ENCODE assay signal across 9 cellular contexts in genomic region chr10:61733358-61733940, GRCh38.
DNase-seq lines count a peak whose midpoint lies in the region; ATAC-seq and TF ChIP-seq lines count a peak whose summit lies in the region.
"Had no signal": no experiment of that assay in that cellular context is flagged by ENCODE, and none has a peak within 500 bp of the region (broad histone marks: within the 10 kb centered on the region; RNA-seq: fewer than 3 reads in every experiment).

No MANE protein-coding gene starts in this region.

- TF ChIP-seq CTCF in IMR-90 (conservative IDR thresholded peaks at IDR 0.05; ENCODE audit: low read depth, low read length) (peak; percentile 72), prostate gland (IDR thresholded peaks at IDR 0.05) (peak; percentile 11 to 73 (median 62))

- H3K27ac ChIP-seq in IMR-90 (ENCODE audit: insufficient read depth, low read length) (no peak overlapping the region), prostate gland (no peak overlapping the region)

- no peak overlapping the region for H2BK15ac ChIP-seq in IMR-90 (ENCODE audit: low read depth, low read length)

- no peak overlapping the region for H3K4me3 ChIP-seq in IMR-90 (ENCODE audit: insufficient read depth, low read depth, low read length)
- H3K4me3 ChIP-seq in prostate gland = no peak overlapping the region

- H3K4me1 ChIP-seq in IMR-90 (ENCODE audit: control insufficient read depth, insufficient read depth, low read length) (no peaks in the 10 kb centered on the region), prostate gland (replicated peaks) (no peaks in the 10 kb centered on the region)

- H4K8ac ChIP-seq in IMR-90 (ENCODE audit: low read depth in 2 of 2, low read length in 2 of 2) = no peak overlapping the region

- H3K27me3 ChIP-seq in IMR-90 (ENCODE audit: control insufficient read depth, insufficient read depth, low read length) = no peaks in the 10 kb centered on the region
- H3K27me3 ChIP-seq in prostate gland (replicated peaks; ENCODE audit: insufficient read depth) = no peaks in the 10 kb centered on the region

- dilution Hi-C loops in IMR-90 (cut with HindIII; ENCODE audit: low sequenced_read_pairs, unreplicated experiment) = no loop called here

- H3K9me1 ChIP-seq in IMR-90 (ENCODE audit: insufficient read depth, low read length) = no peaks in the 10 kb centered on the region

- H4K20me1 ChIP-seq in IMR-90 (ENCODE audit: insufficient read depth, low read length) = no peaks in the 10 kb centered on the region

- H4K91ac ChIP-seq in IMR-90 (ENCODE audit: insufficient read depth, low read depth, low read length) = no peak overlapping the region

- H3K36me3 Mint-ChIP-seq in activated CD4-positive, alpha-beta T cell treated with anti-CD3 and anti-CD28 coated beads, Interleukin-2, amount 10 ng/mL, durations not matched to agents 24 days and 14 days (ENCODE audit: low read depth) = no peaks in the 10 kb centered on the region
- H3K36me3 Mint-ChIP-seq: activated naive CD4-positive, alpha-beta T cell treated with anti-CD3 and anti-CD28 coated beads, Interleukin-2, amount 50 U/mL, for 24 hours had no signal

- H4K5ac ChIP-seq in IMR-90 (ENCODE audit: low read depth, low read length) = no peak overlapping the region

- H3K4me3 Mint-ChIP-seq in activated CD4-positive, alpha-beta T cell treated with anti-CD3 and anti-CD28 coated beads, Interleukin-2, amount 10 ng/mL, durations not matched to agents 24 days and 14 days = no peak overlapping the region
- H3K4me3 Mint-ChIP-seq: activated naive CD4-positive, alpha-beta T cell treated with anti-CD3 and anti-CD28 coated beads, Interleukin-2, amount 50 U/mL, for 24 hours had no signal

- no TSS peak for BruUV-seq in IMR-90 (replicated peaks; lab: Mats Ljungman, UMichigan)

- DNase-seq in activated CD4-positive, alpha-beta T cell treated with anti-CD3 and anti-CD28 coated beads, Interleukin-2, amount 10 ng/mL, durations not matched to agents 24 days and 14 days = peak; percentile 74
- DNase-seq in activated CD4-positive, alpha-beta T cell treated with anti-CD3 and anti-CD28 coated beads for 1 hour = no peak
- DNase-seq in IMR-90 (peak; percentile 64), SK-N-DZ (ENCODE audit: low spot score) (peak; percentile 72), fibroblast of peridontal ligament (ENCODE audit: extremely low read depth) (peak; percentile 82), prostate gland (ENCODE audit: low spot score) (peak; percentile 51), HPDE6-E6E7 (ENCODE audit: extremely low spot score) (no peak)

- no peak overlapping the region for H2AFZ ChIP-seq in IMR-90 (replicated peaks; ENCODE audit: low read length, poor library complexity)

- H3K27ac Mint-ChIP-seq in activated CD4-positive, alpha-beta T cell treated with anti-CD3 and anti-CD28 coated beads, Interleukin-2, amount 10 ng/mL, durations not matched to agents 24 days and 14 days = no peak overlapping the region
- H3K27ac Mint-ChIP-seq: activated naive CD4-positive, alpha-beta T cell treated with anti-CD3 and anti-CD28 coated beads, Interleukin-2, amount 50 U/mL, for 24 hours had no signal

- TF ChIP-seq POLR2A in IMR-90 (IDR thresholded peaks at IDR 0.05; ENCODE audit: low read depth, low read length) = 0 out of 2 replicates have a peak, but pooled peaks have one; percentile 22
- TF ChIP-seq POLR2A in prostate gland (IDR thresholded peaks at IDR 0.05) = no peak

- POLR2A ChIA-PET in IMR-90 (lab: Charles Lee; ENCODE audit: unreplicated experiment) = no interaction called here

- H2BK20ac ChIP-seq in IMR-90 (ENCODE audit: low read depth, low read length) = no peak overlapping the region

- WGBS in IMR-90 (ENCODE audit: extremely low coverage in 2 of 2, insufficient read length in 1 of 2), 2 experiments = no CpG with 5 or more reads among the region's 1 CpG
- WGBS in prostate gland = 79% methylated on average over 1 of the region's 1 CpG

- H3K18ac ChIP-seq in IMR-90 (ENCODE audit: low read depth, low read length) = no peak overlapping the region

- ATAC-seq in IMR-90 (ENCODE audit: low read depth) (peak; percentile 54; the same call in 1 of the 2 replicates), GM21529 (IDR thresholded peaks at IDR 0.05; ENCODE audit: unreplicated experiment) (no peak)

- no peak overlapping the region for H3K4ac ChIP-seq in IMR-90 (ENCODE audit: low read depth, low read length)

- H2BK5ac ChIP-seq in IMR-90 (ENCODE audit: low read depth, low read length, poor library complexity, severe bottlenecking) = no peak overlapping the region

- no peak overlapping the region for H3K9ac ChIP-seq in IMR-90 (ENCODE audit: low read depth, low read length)

- no peak overlapping the region for H2AK5ac ChIP-seq in IMR-90 (ENCODE audit: low read depth, low read length)

- TF ChIP-seq RAD21 in IMR-90 (IDR thresholded peaks at IDR 0.05; ENCODE audit: low read length) = peak; percentile 79

- no peak overlapping the region for H2BK120ac ChIP-seq in IMR-90 (ENCODE audit: low read depth, low read length)

- peaks cover 62% of the 10 kb centered on the region for H3K27me3 Mint-ChIP-seq in activated CD4-positive, alpha-beta T cell treated with anti-CD3 and anti-CD28 coated beads, Interleukin-2, amount 10 ng/mL, durations not matched to agents 24 days and 14 days

- H3K23ac ChIP-seq in IMR-90 (ENCODE audit: low read depth, low read length) = no peak overlapping the region

- H3K4me2 ChIP-seq in IMR-90 (ENCODE audit: low read depth, low read length) = no peak overlapping the region

- no peaks in the 10 kb centered on the region for H3K36me3 ChIP-seq in IMR-90 (ENCODE audit: control insufficient read depth, insufficient read depth, low read length)
- H3K36me3 ChIP-seq in prostate gland = no peaks in the 10 kb centered on the region

- no peak overlapping the region for H3K14ac ChIP-seq in IMR-90 (replicated peaks; ENCODE audit: low read depth, low read length)

- in situ Hi-C loops in IMR-90 (cut with MboI; ENCODE audit: low sequenced_read_pairs) = loop anchor here (10.0 kb wide), 2 partner anchors 449 to 919 kb away; no protein-coding TSS in a partner anchor

- H2AK9ac ChIP-seq in IMR-90 (replicated peaks; ENCODE audit: low read depth, low read length, poor library complexity) = no peak overlapping the region

- no peak overlapping the region for H3K56ac ChIP-seq in IMR-90 (ENCODE audit: extremely low read depth, insufficient read depth, low read length)

- CTCF ChIA-PET in IMR-90 (lab: Yijun Ruan, JAX) = interaction anchor here (0.6 to 1.4 kb wide), 6 partner anchors 15 to 462 kb away, joined by 3 to 4 read pairs (median 4); no protein-coding TSS in a partner anchor

- no peaks in the 10 kb centered on the region for H3K9me3 ChIP-seq in IMR-90 (ENCODE audit: control insufficient read depth, insufficient read depth, low read length)
- H3K9me3 ChIP-seq in prostate gland = no peaks in the 10 kb centered on the region

- no peaks in the 10 kb centered on the region for H3K79me1 ChIP-seq in IMR-90 (ENCODE audit: low read depth in 1 of 2, low read length in 2 of 2)

- H3K9me3 Mint-ChIP-seq in activated CD4-positive, alpha-beta T cell treated with anti-CD3 and anti-CD28 coated beads, Interleukin-2, amount 10 ng/mL, durations not matched to agents 24 days and 14 days = peaks cover 6% of the 10 kb centered on the region
- H3K9me3 Mint-ChIP-seq: activated naive CD4-positive, alpha-beta T cell treated with anti-CD3 and anti-CD28 coated beads, Interleukin-2, amount 50 U/mL, for 24 hours had no signal

- H3K4me1 Mint-ChIP-seq in activated CD4-positive, alpha-beta T cell treated with anti-CD3 and anti-CD28 coated beads, Interleukin-2, amount 10 ng/mL, durations not matched to agents 24 days and 14 days = no peaks in the 10 kb centered on the region
- H3K4me1 Mint-ChIP-seq: activated naive CD4-positive, alpha-beta T cell treated with anti-CD3 and anti-CD28 coated beads, Interleukin-2, amount 50 U/mL, for 24 hours had no signal

- intact Hi-C loops in activated CD4-positive, alpha-beta T cell treated with anti-CD3 and anti-CD28 coated beads, Interleukin-2, amount 10 ng/mL, durations not matched to agents 24 days and 14 days (cut with micrococcal nuclease) = loop anchor here (5.0 kb wide), 2 partner anchors 591 to 916 kb away; no protein-coding TSS in a partner anchor
- intact Hi-C loops in IMR-90 (cut with micrococcal nuclease) = loop anchor here (1.0 to 5.0 kb wide), 7 partner anchors 102 to 917 kb away; partner anchors contain the start of gene ARID5B
- intact Hi-C loops in prostate gland (cut with DNase I) = loop anchor here (10.0 kb wide), 2 partner anchors 449 to 919 kb away; no protein-coding TSS in a partner anchor

TF ChIP-seq in IMR-90, 13 proteins besides CTCF, POLR2A, EP300 and RAD21 (continues in another document):
- TF ChIP-seq SMC3 (IDR thresholded peaks at IDR 0.05; ENCODE audit: low read depth, low read length) (peak; percentile 82), MXI1 (IDR thresholded peaks at IDR 0.05; ENCODE audit: borderline replicate concordance, low read depth, low read length) (no peak), MAFK (IDR thresholded peaks at IDR 0.05; ENCODE audit: low read depth, low read length) (peak; percentile 60; the same call in 1 of the 2 replicates), BHLHE40 (IDR thresholded peaks at IDR 0.05; ENCODE audit: low read depth, low read length) (no peak), NFE2L2 (IDR thresholded peaks at IDR 0.05; ENCODE audit: low read depth, low read length) (no peak), FOS (IDR thresholded peaks at IDR 0.05; ENCODE audit: low read depth, low read length) (no peak), CEBPB (IDR thresholded peaks at IDR 0.05; ENCODE audit: low read depth, low read length) (no peak), CHD1 (IDR thresholded peaks at IDR 0.05; ENCODE audit: low read depth, low read length) (no peak), USF2 (IDR thresholded peaks at IDR 0.05; ENCODE audit: low read depth, low read length) (no peak), RFX5 (IDR thresholded peaks at IDR 0.05; ENCODE audit: low read depth, low read length) (no peak)
- TF ChIP-seq, protein P1, sequence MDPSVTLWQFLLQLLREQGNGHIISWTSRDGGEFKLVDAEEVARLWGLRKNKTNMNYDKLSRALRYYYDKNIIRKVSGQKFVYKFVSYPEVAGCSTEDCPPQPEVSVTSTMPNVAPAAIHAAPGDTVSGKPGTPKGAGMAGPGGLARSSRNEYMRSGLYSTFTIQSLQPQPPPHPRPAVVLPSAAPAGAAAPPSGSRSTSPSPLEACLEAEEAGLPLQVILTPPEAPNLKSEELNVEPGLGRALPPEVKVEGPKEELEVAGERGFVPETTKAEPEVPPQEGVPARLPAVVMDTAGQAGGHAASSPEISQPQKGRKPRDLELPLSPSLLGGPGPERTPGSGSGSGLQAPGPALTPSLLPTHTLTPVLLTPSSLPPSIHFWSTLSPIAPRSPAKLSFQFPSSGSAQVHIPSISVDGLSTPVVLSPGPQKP (IDR thresholded peaks at IDR 0.05; ENCODE audit: borderline replicate concordance, low read depth, low read length) = no peak

Comparison
In these comparisons a context has a peak if more than half of its experiments do, and no peak if none do; other contexts are left out.
1. DNase-seq: peak in activated CD4-positive, alpha-beta T cell treated with anti-CD3 and anti-CD28 coated beads, Interleukin-2, amount 10 ng/mL, durations not matched to agents 24 days and 14 days (single experiment), IMR-90 (single experiment), SK-N-DZ (single experiment), fibroblast of peridontal ligament (single experiment) and prostate gland (single experiment); none in activated CD4-positive, alpha-beta T cell treated with anti-CD3 and anti-CD28 coated beads for 1 hour (single experiment) and HPDE6-E6E7 (single experiment).